15 cellular contexts compared by ENCODE assay signal in genomic region chr6:20827798-20828197, GRCh38.
DNase-seq lines count a peak whose midpoint lies in the region; ATAC-seq and TF ChIP-seq lines count a peak whose summit lies in the region.
"Had no signal": no experiment of that assay in that cellular context is flagged by ENCODE, and none has a peak within 500 bp of the region (broad histone marks: within the 10 kb centered on the region; RNA-seq: fewer than 3 reads in every experiment).

No MANE protein-coding gene starts in this region.

- TF ChIP-seq CTCF in epithelial cell of esophagus (IDR thresholded peaks at IDR 0.05; ENCODE audit: insufficient read depth, low read depth, low read length, missing control alignments), result no peak
- TF ChIP-seq CTCF in left lung (IDR thresholded peaks at IDR 0.05), result no peak
- TF ChIP-seq CTCF in GM10248 (IDR thresholded peaks at IDR 0.05; ENCODE audit: control extremely low read depth, extremely low read depth, low read depth, missing control alignments), result no peak

- POLR2A ChIA-PET in GM10248 (lab: Yijun Ruan, JAX), result no interaction called here

- intact Hi-C loops in left lung (cut with DNase I) (no loop called here), aorta (cut with DNase I) (no loop called here)

- ATAC-seq in left lung (peak; percentile 71), aorta (ENCODE audit: low FRiP score) (peak; percentile 78)
- ATAC-seq: naive thymus-derived CD8-positive, alpha-beta T cell had no signal

- peak overlapping the region in 1 of 2 donors; percentile 33 for H3K27ac ChIP-seq in left lung
- no peak overlapping the region for H3K27ac ChIP-seq in aorta (ENCODE audit: low read depth in 1 of 2, low read length in 2 of 2)

- DNase-seq in NCI-H226 (peak; percentile 28), epithelial cell of esophagus (ENCODE audit: low read depth) (peak; percentile 35), left lung (no peak), aorta (no peak), DMS153 treated with DMSO at 0.1 percent for 48 hours (lab: John Stamatoyannopoulos, UW; ENCODE audit: unreplicated experiment) (no peak), GM10248 (ENCODE audit: extremely low spot score) (no peak), foreskin melanocyte (no peak)
- DNase-seq: activated CD4-positive, alpha-beta T cell treated with anti-CD3 and anti-CD28 coated beads, Interleukin-2, amount 10 ng/mL, durations not matched to agents 7 days and 5 days; activated T-cell treated with anti-CD3 and anti-CD28 coated beads, Interleukin-2, amount 50 U/mL, for 24 hours; COR-L47; kidney glomerular epithelial cell; naive thymus-derived CD8-positive, alpha-beta T cell; NCI-H774; stimulated activated naive CD4-positive, alpha-beta T cell treated with Interleukin-2 at 50 U/mL for 16 hours; T-helper 9 cell had no signal

- no peaks in the 10 kb centered on the region for H3K4me1 ChIP-seq in left lung
- peaks cover 0 to 1% of the 10 kb centered on the region in 2 donors for H3K4me1 ChIP-seq in aorta (ENCODE audit: control insufficient read depth in 1 of 2, insufficient read depth in 2 of 2, low read length in 2 of 2)

- H3K4me3 ChIP-seq in epithelial cell of esophagus (ENCODE audit: low read length), result no peak overlapping the region
- no peak overlapping the region for H3K4me3 ChIP-seq in left lung
- no peak overlapping the region for H3K4me3 ChIP-seq in aorta (ENCODE audit: low read length in 2 of 2)

- H3K9me3 ChIP-seq in left lung (no peaks in the 10 kb centered on the region), aorta (ENCODE audit: control insufficient read depth, low read length) (no peaks in the 10 kb centered on the region)

- WGBS in aorta, 2 donors, result 2 to 8% methylated on average over 1 of the region's 1 CpG

- no peaks in the 10 kb centered on the region for H3K27me3 ChIP-seq in left lung
- no peaks in the 10 kb centered on the region for H3K27me3 ChIP-seq in aorta (ENCODE audit: control insufficient read depth in 1 of 2, insufficient read depth in 2 of 2, low read length in 1 of 2)

- H3K36me3 ChIP-seq in left lung (peaks cover 0 to 4% of the 10 kb centered on the region in 2 donors), aorta (ENCODE audit: control insufficient read depth in 1 of 2, insufficient read depth in 2 of 2, low read length in 1 of 2) (no peaks in the 10 kb centered on the region)

- CTCF ChIA-PET in GM10248 (lab: Yijun Ruan, JAX), result interaction anchor here (0.9 to 1.3 kb wide), 3 partner anchors 11 to 72 kb away, joined by 3 read pairs; no protein-coding TSS in a partner anchor

Comparison
In these comparisons a context has a peak if more than half of its experiments do, and no peak if none do; other contexts are left out.
1. DNase-seq: peak in NCI-H226 (single experiment) and epithelial cell of esophagus (single experiment); none in left lung (0 of 2), aorta (0 of 2), DMS153 treated with DMSO at 0.1 percent for 48 hours (single experiment), GM10248 (single experiment) and foreskin melanocyte (single experiment).